ENCODE assay signal across 10 cellular contexts in genomic region chr10:113232928-113233511, GRCh38.
A peak's percentile ranks its signal among the peaks of the same experiment; 100 is the strongest.
DNase-seq lines count a peak whose midpoint lies in the region; ATAC-seq and TF ChIP-seq lines count a peak whose summit lies in the region.
"Had no signal": no experiment of that assay in that cellular context is flagged by ENCODE, and none has a peak within 500 bp of the region (broad histone marks: within the 10 kb centered on the region; RNA-seq: fewer than 3 reads in every experiment).

No MANE protein-coding gene starts in this region.

- DNase-seq in DMS79 treated with DMSO at 0.1 percent for 48 hours (lab: John Stamatoyannopoulos, UW) (peak; percentile 29), WTC11 (ENCODE audit: low spot score) (no peak), CD1c-positive myeloid dendritic cell (ENCODE audit: extremely low spot score) (no peak), NCI-H345 (lab: John Stamatoyannopoulos, UW) (no peak), superior temporal gyrus (ENCODE audit: extremely low spot score) (no peak), amniotic stem cell (lab: John Stamatoyannopoulos, UW) (no peak)
- DNase-seq: NCI-H187 treated with DMSO at 0.1 percent for 48 hours, SW 1271 had no signal

- H3K36me3 Mint-ChIP-seq in WTC11 = no peaks in the 10 kb centered on the region

- H3K4me3 Mint-ChIP-seq in WTC11 = no peak overlapping the region

- ATAC-seq in GM21367 (IDR thresholded peaks at IDR 0.05; ENCODE audit: unreplicated experiment) = peak; percentile 77
- ATAC-seq in HG03139 (IDR thresholded peaks at IDR 0.05; ENCODE audit: unreplicated experiment) = peak; percentile 63
- peak; percentile 75 for ATAC-seq in WTC11

- no peak for TF ChIP-seq CTCF in WTC11 (IDR thresholded peaks at IDR 0.05)

- no peaks in the 10 kb centered on the region for H3K27me3 Mint-ChIP-seq in WTC11 (ENCODE audit: low read depth)

- POLR2A ChIA-PET in WTC11 (lab: Charles Lee) = no interaction called here

- H3K27ac Mint-ChIP-seq in WTC11 = no peak overlapping the region

- CTCF ChIA-PET in WTC11 (lab: Charles Lee) = interaction anchor here (0.8 to 1.0 kb wide), 3 partner anchors 14 to 17 kb away, joined by 3 to 5 read pairs (median 4); no protein-coding TSS in a partner anchor

- H3K9me3 Mint-ChIP-seq in WTC11 = no peaks in the 10 kb centered on the region

- peaks cover 6% of the 10 kb centered on the region for H3K4me1 Mint-ChIP-seq in WTC11

TF ChIP-seq in WTC11, 78 proteins besides CTCF, POLR2A, EP300 and RAD21:
- TF ChIP-seq ZNF263 (CRISPR knock-in tag; IDR thresholded peaks at IDR 0.05; ENCODE audit: low read depth) = no peak
- TF ChIP-seq GTF2I (CRISPR knock-in tag; conservative IDR thresholded peaks at IDR 0.05) = no peak
- TF ChIP-seq CREM (CRISPR knock-in tag; IDR thresholded peaks at IDR 0.05) = no peak
- TF ChIP-seq, protein P1, sequence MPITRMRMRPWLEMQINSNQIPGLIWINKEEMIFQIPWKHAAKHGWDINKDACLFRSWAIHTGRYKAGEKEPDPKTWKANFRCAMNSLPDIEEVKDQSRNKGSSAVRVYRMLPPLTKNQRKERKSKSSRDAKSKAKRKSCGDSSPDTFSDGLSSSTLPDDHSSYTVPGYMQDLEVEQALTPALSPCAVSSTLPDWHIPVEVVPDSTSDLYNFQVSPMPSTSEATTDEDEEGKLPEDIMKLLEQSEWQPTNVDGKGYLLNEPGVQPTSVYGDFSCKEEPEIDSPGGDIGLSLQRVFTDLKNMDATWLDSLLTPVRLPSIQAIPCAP (CRISPR knock-in tag; IDR thresholded peaks at IDR 0.05) = no peak
- no peak for TF ChIP-seq CDX4 (CRISPR knock-in tag; IDR thresholded peaks at IDR 0.05; ENCODE audit: borderline replicate concordance)
- TF ChIP-seq SMAD4 (CRISPR knock-in tag; IDR thresholded peaks at IDR 0.05) = no peak
- TF ChIP-seq, protein P2, sequence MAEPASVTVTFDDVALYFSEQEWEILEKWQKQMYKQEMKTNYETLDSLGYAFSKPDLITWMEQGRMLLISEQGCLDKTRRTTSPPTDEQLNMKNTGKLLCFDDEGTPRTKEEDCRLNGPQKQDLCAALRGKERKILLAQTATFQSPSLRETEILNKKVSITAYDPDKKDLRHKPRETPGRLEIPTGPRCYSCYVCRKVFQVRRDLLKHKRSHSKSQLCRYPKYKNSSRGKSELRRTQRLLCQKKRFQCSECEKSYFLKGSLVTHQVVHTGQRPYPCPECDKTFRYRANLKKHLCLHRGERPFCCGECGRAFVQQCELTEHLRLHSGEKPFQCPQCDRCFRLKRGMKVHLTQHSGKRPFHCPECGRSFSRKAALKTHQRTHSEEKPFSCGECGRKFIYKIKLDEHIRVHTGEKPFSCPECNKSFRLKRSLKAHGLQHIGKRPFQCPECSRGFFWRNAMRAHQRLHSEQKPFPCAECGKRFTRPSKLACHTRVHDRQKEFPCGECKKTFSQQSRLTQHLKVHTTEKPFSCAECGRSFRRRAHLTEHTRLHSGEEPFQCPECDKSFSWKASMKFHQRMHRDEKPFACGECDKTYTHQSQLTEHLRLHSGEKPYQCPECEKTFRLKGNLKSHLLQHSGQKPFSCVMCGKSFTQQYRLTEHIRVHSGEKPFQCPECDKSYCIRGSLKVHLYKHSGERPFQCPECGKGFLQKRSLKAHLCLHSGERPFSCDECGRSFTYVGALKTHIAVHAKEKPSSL (CRISPR knock-in tag; conservative IDR thresholded peaks at IDR 0.05) = no peak
- TF ChIP-seq, protein P3, sequence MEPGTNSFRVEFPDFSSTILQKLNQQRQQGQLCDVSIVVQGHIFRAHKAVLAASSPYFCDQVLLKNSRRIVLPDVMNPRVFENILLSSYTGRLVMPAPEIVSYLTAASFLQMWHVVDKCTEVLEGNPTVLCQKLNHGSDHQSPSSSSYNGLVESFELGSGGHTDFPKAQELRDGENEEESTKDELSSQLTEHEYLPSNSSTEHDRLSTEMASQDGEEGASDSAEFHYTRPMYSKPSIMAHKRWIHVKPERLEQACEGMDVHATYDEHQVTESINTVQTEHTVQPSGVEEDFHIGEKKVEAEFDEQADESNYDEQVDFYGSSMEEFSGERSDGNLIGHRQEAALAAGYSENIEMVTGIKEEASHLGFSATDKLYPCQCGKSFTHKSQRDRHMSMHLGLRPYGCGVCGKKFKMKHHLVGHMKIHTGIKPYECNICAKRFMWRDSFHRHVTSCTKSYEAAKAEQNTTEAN (CRISPR knock-in tag; IDR thresholded peaks at IDR 0.05) = no peak
- TF ChIP-seq RELA (CRISPR knock-in tag; IDR thresholded peaks at IDR 0.05; ENCODE audit: borderline replicate concordance) = no peak
- TF ChIP-seq ZNF416 (CRISPR knock-in tag; IDR thresholded peaks at IDR 0.05) = no peak
- TF ChIP-seq, protein P4, sequence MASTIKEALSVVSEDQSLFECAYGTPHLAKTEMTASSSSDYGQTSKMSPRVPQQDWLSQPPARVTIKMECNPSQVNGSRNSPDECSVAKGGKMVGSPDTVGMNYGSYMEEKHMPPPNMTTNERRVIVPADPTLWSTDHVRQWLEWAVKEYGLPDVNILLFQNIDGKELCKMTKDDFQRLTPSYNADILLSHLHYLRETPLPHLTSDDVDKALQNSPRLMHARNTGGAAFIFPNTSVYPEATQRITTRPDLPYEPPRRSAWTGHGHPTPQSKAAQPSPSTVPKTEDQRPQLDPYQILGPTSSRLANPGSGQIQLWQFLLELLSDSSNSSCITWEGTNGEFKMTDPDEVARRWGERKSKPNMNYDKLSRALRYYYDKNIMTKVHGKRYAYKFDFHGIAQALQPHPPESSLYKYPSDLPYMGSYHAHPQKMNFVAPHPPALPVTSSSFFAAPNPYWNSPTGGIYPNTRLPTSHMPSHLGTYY (CRISPR knock-in tag; IDR thresholded peaks at IDR 0.05) = no peak
- no peak for TF ChIP-seq NFYB (CRISPR knock-in tag; conservative IDR thresholded peaks at IDR 0.05; ENCODE audit: low read depth)
- TF ChIP-seq AFF4 (CRISPR knock-in tag; IDR thresholded peaks at IDR 0.05; ENCODE audit: borderline replicate concordance) = no peak
- no peak for TF ChIP-seq TEAD1 (CRISPR knock-in tag; IDR thresholded peaks at IDR 0.05)
- no peak for TF ChIP-seq MYBL2 (CRISPR knock-in tag; IDR thresholded peaks at IDR 0.05)
